23 cellular contexts compared by ENCODE assay signal in the genomic region with DNA sequence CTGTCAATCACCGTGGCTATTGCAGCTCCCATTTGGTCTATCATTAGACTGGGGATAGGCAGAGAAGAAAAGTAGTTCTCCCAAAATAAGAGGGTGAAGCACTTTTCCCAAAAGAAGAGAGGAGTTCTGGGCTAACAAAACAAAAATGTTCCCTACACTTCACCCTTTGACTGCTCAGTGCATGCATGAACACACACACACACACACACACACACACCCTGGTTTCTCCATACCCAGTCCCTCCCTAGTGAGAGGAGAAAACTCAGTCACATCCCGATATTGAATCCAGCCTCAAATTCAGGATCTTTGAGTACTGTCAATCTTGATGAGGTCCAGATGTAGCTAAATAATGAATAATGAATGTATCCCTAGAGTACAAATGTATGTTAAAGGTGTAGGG. TPM values are rescaled to one million over a fixed set of nuclear protein-coding genes. Genes with fewer than 3 reads are reported as not detected.
"Had no signal": no experiment of that assay in that cellular context is flagged by ENCODE, and none has a peak within 500 bp of the region (broad histone marks: within the 10 kb centered on the region; RNA-seq: fewer than 3 reads in every experiment).

No MANE protein-coding gene starts in this region.

- H3K27me3 ChIP-seq: ascending aorta had no signal

- DNase-seq: activated B cell treated with CpG ODN at 0.5 μM for 24 hours; activated CD4-positive, alpha-beta T cell treated with anti-CD3 and anti-CD28 coated beads for 1 hour; activated CD4-positive, alpha-beta T cell treated with anti-CD3 and anti-CD28 coated beads, Interleukin-2, amount 10 ng/mL, durations not matched to agents 24 days and 14 days; activated CD4-positive, alpha-beta T cell treated with anti-CD3 and anti-CD28 coated beads, Interleukin-2, amount 50 U/mL, for 48 hours; activated CD8-positive, alpha-beta memory T cell treated with anti-CD3 and anti-CD28 coated beads, Interleukin-2, amount 10 ng/mL, durations not matched to agents 7 days and 5 days; activated effector memory CD4-positive, alpha-beta T cell treated with Interleukin-2 at 50 U/mL for 16 hours; activated naive CD4-positive, alpha-beta T cell treated with Interleukin-2 at 50 U/mL for 16 hours; activated naive CD8-positive, alpha-beta T cell treated with anti-CD3 and anti-CD28 coated beads, Interleukin-2, amount 50 U/mL, for 24 hours; activated T-cell treated with anti-CD3 and anti-CD28 coated beads, Interleukin-2, amount 50 U/mL, for 24 hours; amniotic stem cell; NCI-H1048; NCI-H187; NCI-H2081; NCI-H2227 treated with DMSO at 0.1 percent for 48 hours; NCI-H510A; NCI-H526 treated with DMSO at 0.1 percent for 48 hours; PC-3; SHP77 had no signal

- H3K27ac ChIP-seq: ascending aorta, SJSA1 had no signal

- ATAC-seq: activated CD8-positive, alpha-beta memory T cell treated with anti-CD3 and anti-CD28 coated beads, Interleukin-2, amount 10 ng/mL, durations not matched to agents 7 days and 5 days; activated naive CD4-positive, alpha-beta T cell treated with anti-CD3 and anti-CD28 coated beads, Interleukin-2, amount 50 U/mL, for 72 hours; activated naive CD8-positive, alpha-beta T cell treated with anti-CD3 and anti-CD28 coated beads, Interleukin-2, amount 50 U/mL, for 24 hours; PC-3 had no signal

- H3K9me3 ChIP-seq: ascending aorta, SJSA1 had no signal

- H3K36me3 ChIP-seq: ascending aorta had no signal

- H3K4me3 ChIP-seq: ascending aorta, SJSA1 had no signal

RNA-seq across cellular contexts. Expression of a gene that starts 59.6 kb away (rescaled TPM):
- total RNA-seq: activated B cell treated with CpG ODN at 0.5 μM for 24 hours; activated CD4-positive, alpha-beta T cell treated with anti-CD3 and anti-CD28 coated beads, Interleukin-2, amount 10 ng/mL, durations not matched to agents 24 days and 14 days; activated CD8-positive, alpha-beta memory T cell treated with anti-CD3 and anti-CD28 coated beads, Interleukin-2, amount 10 ng/mL, durations not matched to agents 7 days and 5 days; activated naive CD4-positive, alpha-beta T cell treated with anti-CD3 and anti-CD28 coated beads, Interleukin-2, amount 50 U/mL, for 72 hours; activated T-helper 1 cell treated with anti-CD3 and anti-CD28 coated beads, Interleukin-12 subunit alpha, Interleukin-12 subunit beta, Interleukin-2, Interleukin-4 antibody, amounts not matched to agents 30 ng/mL and 10 ng/mL and 1 ng/mL, durations not matched to agents 14 hours and 24 hours and 36 hours; LHCN-M2; PC-3 had no signal
